ENCODE assay signal across 20 cellular contexts in genomic region chr20:4901031-4901818, GRCh38.
A peak's percentile ranks its signal among the peaks of the same experiment; 100 is the strongest.
DNase-seq lines count a peak whose midpoint lies in the region; ATAC-seq and TF ChIP-seq lines count a peak whose summit lies in the region.
"Had no signal": no experiment of that assay in that cellular context is flagged by ENCODE, and none has a peak within 500 bp of the region (broad histone marks: within the 10 kb centered on the region; RNA-seq: fewer than 3 reads in every experiment).

No MANE protein-coding gene starts in this region.

- peaks cover 7% of the 10 kb centered on the region; the same call in 1 of the 2 replicates for H3K4me1 ChIP-seq in GM23338 (ENCODE audit: insufficient read depth)
- H3K4me1 ChIP-seq in colonic mucosa: no peaks in the 10 kb centered on the region

- H3K9me2 ChIP-seq in GM23338 (ENCODE audit: insufficient read depth): no peaks in the 10 kb centered on the region

- ATAC-seq in GM23338: peak; percentile 16
- ATAC-seq in GM21360 (IDR thresholded peaks at IDR 0.05; ENCODE audit: unreplicated experiment): no peak
- ATAC-seq in omental fat pad (ENCODE audit: low FRiP score): no peak

- no peaks in the 10 kb centered on the region; the same call in 1 of the 2 replicates for H4K20me1 ChIP-seq in GM23338 (replicated peaks; ENCODE audit: insufficient read depth)

- H3K27ac Mint-ChIP-seq in GM23338 (no peak overlapping the region), nephron progenitor cell (peak overlapping the region; percentile 7)

- no peak overlapping the region for H3K9ac ChIP-seq in colonic mucosa (ENCODE audit: low read depth in 2 of 2, low read length in 2 of 2)
- H3K9ac ChIP-seq: BLaER1 had no signal

- no peaks in the 10 kb centered on the region for H3K79me2 ChIP-seq in GM23338 (replicated peaks; ENCODE audit: insufficient read depth)

- H3K36me3 Mint-ChIP-seq in GM23338 (ENCODE audit: low read depth) (peaks cover 20% of the 10 kb centered on the region), nephron progenitor cell (ENCODE audit: low read depth) (peaks cover 38% of the 10 kb centered on the region)

- H2AFZ ChIP-seq in GM23338: no peak overlapping the region

- H3K27ac ChIP-seq in GM23338 (ENCODE audit: low read depth) (no peak overlapping the region), colonic mucosa (no peak overlapping the region)
- H3K27ac ChIP-seq: BLaER1, RWPE1 had no signal

- intact Hi-C loops in colonic mucosa (cut with DNase I): no loop called here

- TF ChIP-seq CTCF in GM23338 (conservative IDR thresholded peaks at IDR 0.05; ENCODE audit: low read depth in 2 of 2) (no peak), colonic mucosa (IDR thresholded peaks at IDR 0.05) (no peak), nephron progenitor cell (IDR thresholded peaks at IDR 0.05) (no peak), omental fat pad (IDR thresholded peaks at IDR 0.05) (no peak)

- DNase-seq in GM23338 (ENCODE audit: low spot score) (no peak), NCI-H510A (lab: John Stamatoyannopoulos, UW) (peak; percentile 48), colonic mucosa (peak; percentile 46), nephron progenitor cell (no peak), inferior parietal cortex (ENCODE audit: extremely low spot score) (no peak), omental fat pad (ENCODE audit: low spot score) (no peak)
- DNase-seq in effector CD8-positive, alpha-beta T cell (lab: John Stamatoyannopoulos, UW): no peak
- DNase-seq: CD8-positive, alpha-beta memory T cell; DMS 273 treated with DMSO at 0.1 percent for 48 hours; GDM1; NCI-H1092; NCI-H146; NCI-H2081 treated with DMSO at 0.1 percent for 48 hours; NCI-H226; NCI-H526 treated with DMSO at 0.1 percent for 48 hours; NK-92 treated with Interleukin-12 subunit alpha and Interleukin-12 subunit beta, amount 100 ng/mL, for 24 hours; OCI-M1 had no signal

- H3F3A ChIP-seq in GM23338 (replicated peaks; ENCODE audit: low read depth): no peaks in the 10 kb centered on the region

- no peaks in the 10 kb centered on the region for H3K9me3 ChIP-seq in colonic mucosa
- H3K9me3 ChIP-seq: BLaER1 had no signal

- peaks cover 12% of the 10 kb centered on the region for H3K27me3 Mint-ChIP-seq in GM23338 (ENCODE audit: insufficient read depth, low read depth, poor library complexity)
- H3K27me3 Mint-ChIP-seq in nephron progenitor cell (ENCODE audit: low read depth, poor library complexity): peaks cover 3% of the 10 kb centered on the region
- H3K27me3 Mint-ChIP-seq: CD8-positive, alpha-beta memory T cell had no signal

- H3K4me3 Mint-ChIP-seq in GM23338: no peak overlapping the region
- no peak overlapping the region for H3K4me3 Mint-ChIP-seq in nephron progenitor cell
- H3K4me3 Mint-ChIP-seq: CD8-positive, alpha-beta memory T cell had no signal

- no peak overlapping the region for H3K4me2 ChIP-seq in GM23338
- H3K4me2 ChIP-seq: BLaER1 had no signal

- no peak overlapping the region for H3K4me3 ChIP-seq in GM23338
- no peak overlapping the region for H3K4me3 ChIP-seq in colonic mucosa
- H3K4me3 ChIP-seq: BLaER1 had no signal

- H3K27me3 ChIP-seq in GM23338 (ENCODE audit: insufficient read depth) (no peaks in the 10 kb centered on the region), colonic mucosa (no peaks in the 10 kb centered on the region)
- H3K27me3 ChIP-seq: BLaER1 had no signal

- H3K4me1 Mint-ChIP-seq in GM23338: peaks cover 17% of the 10 kb centered on the region
- peaks cover 17% of the 10 kb centered on the region for H3K4me1 Mint-ChIP-seq in nephron progenitor cell

- peaks cover 9% of the 10 kb centered on the region; the same call in 2 of the 3 replicates for H3K9me3 Mint-ChIP-seq in GM23338
- H3K9me3 Mint-ChIP-seq in nephron progenitor cell: peaks cover 3% of the 10 kb centered on the region
- H3K9me3 Mint-ChIP-seq: CD8-positive, alpha-beta memory T cell had no signal

- H3K36me3 ChIP-seq in GM23338 (ENCODE audit: insufficient read depth) (no peaks in the 10 kb centered on the region), colonic mucosa (no peaks in the 10 kb centered on the region)

TF ChIP-seq in GM23338, 12 proteins besides CTCF, POLR2A, EP300 and RAD21 (continues in another document):
- TF ChIP-seq CREB1 (CRISPR knock-in tag; IDR thresholded peaks at IDR 0.05; ENCODE audit: low read depth): no peak
- TF ChIP-seq EZH2phosphoT487 (IDR thresholded peaks at IDR 0.05; ENCODE audit: unreplicated experiment): no peak
- no peak for TF ChIP-seq ETS1 (IDR thresholded peaks at IDR 0.05)
- TF ChIP-seq NANOG (IDR thresholded peaks at IDR 0.05; ENCODE audit: borderline replicate concordance): no peak
- TF ChIP-seq STAT1 (IDR thresholded peaks at IDR 0.05; ENCODE audit: unreplicated experiment): no peak
- TF ChIP-seq, protein P1, sequence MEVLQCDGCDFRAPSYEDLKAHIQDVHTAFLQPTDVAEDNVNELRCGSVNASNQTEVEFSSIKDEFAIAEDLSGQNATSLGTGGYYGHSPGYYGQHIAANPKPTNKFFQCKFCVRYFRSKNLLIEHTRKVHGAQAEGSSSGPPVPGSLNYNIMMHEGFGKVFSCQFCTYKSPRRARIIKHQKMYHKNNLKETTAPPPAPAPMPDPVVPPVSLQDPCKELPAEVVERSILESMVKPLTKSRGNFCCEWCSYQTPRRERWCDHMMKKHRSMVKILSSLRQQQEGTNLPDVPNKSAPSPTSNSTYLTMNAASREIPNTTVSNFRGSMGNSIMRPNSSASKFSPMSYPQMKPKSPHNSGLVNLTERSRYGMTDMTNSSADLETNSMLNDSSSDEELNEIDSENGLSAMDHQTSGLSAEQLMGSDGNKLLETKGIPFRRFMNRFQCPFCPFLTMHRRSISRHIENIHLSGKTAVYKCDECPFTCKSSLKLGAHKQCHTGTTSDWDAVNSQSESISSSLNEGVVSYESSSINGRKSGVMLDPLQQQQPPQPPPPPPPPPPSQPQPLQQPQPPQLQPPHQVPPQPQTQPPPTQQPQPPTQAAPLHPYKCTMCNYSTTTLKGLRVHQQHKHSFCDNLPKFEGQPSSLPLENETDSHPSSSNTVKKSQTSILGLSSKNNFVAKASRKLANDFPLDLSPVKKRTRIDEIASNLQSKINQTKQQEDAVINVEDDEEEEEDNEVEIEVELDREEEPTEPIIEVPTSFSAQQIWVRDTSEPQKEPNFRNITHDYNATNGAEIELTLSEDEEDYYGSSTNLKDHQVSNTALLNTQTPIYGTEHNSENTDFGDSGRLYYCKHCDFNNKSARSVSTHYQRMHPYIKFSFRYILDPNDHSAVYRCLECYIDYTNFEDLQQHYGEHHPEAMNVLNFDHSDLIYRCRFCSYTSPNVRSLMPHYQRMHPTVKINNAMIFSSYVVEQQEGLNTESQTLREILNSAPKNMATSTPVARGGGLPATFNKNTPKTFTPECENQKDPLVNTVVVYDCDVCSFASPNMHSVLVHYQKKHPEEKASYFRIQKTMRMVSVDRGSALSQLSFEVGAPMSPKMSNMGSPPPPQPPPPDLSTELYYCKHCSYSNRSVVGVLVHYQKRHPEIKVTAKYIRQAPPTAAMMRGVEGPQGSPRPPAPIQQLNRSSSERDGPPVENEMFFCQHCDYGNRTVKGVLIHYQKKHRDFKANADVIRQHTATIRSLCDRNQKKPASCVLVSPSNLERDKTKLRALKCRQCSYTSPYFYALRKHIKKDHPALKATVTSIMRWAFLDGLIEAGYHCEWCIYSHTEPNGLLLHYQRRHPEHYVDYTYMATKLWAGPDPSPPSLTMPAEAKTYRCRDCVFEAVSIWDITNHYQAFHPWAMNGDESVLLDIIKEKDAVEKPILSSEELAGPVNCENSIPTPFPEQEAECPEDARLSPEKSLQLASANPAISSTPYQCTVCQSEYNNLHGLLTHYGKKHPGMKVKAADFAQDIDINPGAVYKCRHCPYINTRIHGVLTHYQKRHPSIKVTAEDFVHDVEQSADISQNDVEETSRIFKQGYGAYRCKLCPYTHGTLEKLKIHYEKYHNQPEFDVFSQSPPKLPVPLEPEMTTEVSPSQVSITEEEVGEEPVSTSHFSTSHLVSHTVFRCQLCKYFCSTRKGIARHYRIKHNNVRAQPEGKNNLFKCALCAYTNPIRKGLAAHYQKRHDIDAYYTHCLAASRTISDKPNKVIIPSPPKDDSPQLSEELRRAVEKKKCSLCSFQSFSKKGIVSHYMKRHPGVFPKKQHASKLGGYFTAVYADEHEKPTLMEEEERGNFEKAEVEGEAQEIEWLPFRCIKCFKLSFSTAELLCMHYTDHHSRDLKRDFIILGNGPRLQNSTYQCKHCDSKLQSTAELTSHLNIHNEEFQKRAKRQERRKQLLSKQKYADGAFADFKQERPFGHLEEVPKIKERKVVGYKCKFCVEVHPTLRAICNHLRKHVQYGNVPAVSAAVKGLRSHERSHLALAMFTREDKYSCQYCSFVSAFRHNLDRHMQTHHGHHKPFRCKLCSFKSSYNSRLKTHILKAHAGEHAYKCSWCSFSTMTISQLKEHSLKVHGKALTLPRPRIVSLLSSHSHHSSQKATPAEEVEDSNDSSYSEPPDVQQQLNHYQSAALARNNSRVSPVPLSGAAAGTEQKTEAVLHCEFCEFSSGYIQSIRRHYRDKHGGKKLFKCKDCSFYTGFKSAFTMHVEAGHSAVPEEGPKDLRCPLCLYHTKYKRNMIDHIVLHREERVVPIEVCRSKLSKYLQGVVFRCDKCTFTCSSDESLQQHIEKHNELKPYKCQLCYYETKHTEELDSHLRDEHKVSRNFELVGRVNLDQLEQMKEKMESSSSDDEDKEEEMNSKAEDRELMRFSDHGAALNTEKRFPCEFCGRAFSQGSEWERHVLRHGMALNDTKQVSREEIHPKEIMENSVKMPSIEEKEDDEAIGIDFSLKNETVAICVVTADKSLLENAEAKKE (CRISPR knock-in tag; IDR thresholded peaks at IDR 0.05): no peak

Comparison
In these comparisons a context has a peak if more than half of its experiments do, and no peak if none do; other contexts are left out.
1. DNase-seq: peak in NCI-H510A (single experiment) and colonic mucosa (single experiment); none in GM23338 (single experiment), nephron progenitor cell (single experiment), effector CD8-positive, alpha-beta T cell (single experiment), inferior parietal cortex (single experiment) and omental fat pad (single experiment).